8 cellular contexts compared by ENCODE assay signal in the genomic region with DNA sequence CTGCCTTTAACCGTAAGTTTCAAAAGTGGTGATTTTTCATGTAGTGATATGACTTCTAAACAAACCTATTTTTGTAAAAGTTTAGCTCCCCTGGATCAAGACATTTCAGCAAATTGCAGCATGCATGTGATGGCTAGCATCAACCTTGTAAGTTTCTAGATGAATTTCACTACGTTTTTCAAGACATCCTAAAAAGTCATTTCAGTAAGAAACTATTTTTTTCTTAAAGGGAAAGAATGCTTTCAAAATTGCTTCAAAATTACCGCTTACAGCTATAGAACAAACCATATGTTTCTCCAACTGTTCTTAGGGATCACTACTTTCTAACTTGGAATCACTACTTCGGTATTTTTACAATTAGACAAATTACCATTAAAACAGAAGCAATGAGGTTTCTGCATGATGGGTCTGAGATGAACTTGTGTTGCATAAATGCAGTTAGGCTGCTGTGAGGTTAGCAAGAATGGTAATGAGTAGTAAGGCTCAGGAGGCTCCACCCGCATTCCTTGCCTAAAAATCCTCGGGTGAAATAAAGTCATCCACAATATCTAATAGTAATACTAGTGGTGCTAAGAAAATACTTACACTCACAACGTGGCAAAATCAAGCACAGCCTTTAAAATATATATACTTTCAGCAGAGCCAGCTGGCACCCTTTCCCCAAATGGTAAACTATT. TPM values are rescaled to one million over a fixed set of nuclear protein-coding genes. Genes with fewer than 3 reads are reported as not detected.
DNase-seq lines count a peak whose midpoint lies in the region; ATAC-seq lines count a peak whose summit lies in the region.

No MANE protein-coding gene starts in this region.

- peaks cover 18% of the 10 kb centered on the region for H3K27me3 Mint-ChIP-seq in activated naive CD4-positive, alpha-beta T cell treated with anti-CD3 and anti-CD28 coated beads, Interleukin-2, amount 10 ng/mL, durations not matched to agents 7 days and 5 days

- no peaks in the 10 kb centered on the region for H3K9me2 ChIP-seq in GM23248 (ENCODE audit: insufficient read depth)

- H4K20me1 ChIP-seq in GM23248 (ENCODE audit: insufficient read depth), result no peaks in the 10 kb centered on the region

- WGBS in GM23248 (ENCODE audit: low coverage in 1 of 2, low lambda C conversion rate in 2 of 2, missing lambda C conversion rate in 2 of 2), 2 experiments, result 3 to 6% methylated on average over 7 of the region's 7 CpGs

- H3K9me3 ChIP-seq in GM23248 (ENCODE audit: low read depth), result no peaks in the 10 kb centered on the region

- CTCF ChIA-PET in activated naive CD4-positive, alpha-beta T cell treated with anti-CD3 and anti-CD28 coated beads, Interleukin-2, amount 10 ng/mL, durations not matched to agents 7 days and 5 days (lab: Charles Lee), result interaction anchor here (1.0 to 3.4 kb wide), 5 partner anchors 15 to 238 kb away, joined by 3 to 12 read pairs (median 5); a partner anchor contains a TSS

- peak overlapping the region; percentile 73 for H3K4me3 Mint-ChIP-seq in activated naive CD4-positive, alpha-beta T cell treated with anti-CD3 and anti-CD28 coated beads, Interleukin-2, amount 10 ng/mL, durations not matched to agents 7 days and 5 days

- no peaks in the 10 kb centered on the region for H3K36me3 Mint-ChIP-seq in activated naive CD4-positive, alpha-beta T cell treated with anti-CD3 and anti-CD28 coated beads, Interleukin-2, amount 10 ng/mL, durations not matched to agents 7 days and 5 days

- H3F3A ChIP-seq in GM23248 (ENCODE audit: insufficient read depth), result peaks cover 22% of the 10 kb centered on the region

- H3K36me3 ChIP-seq in GM23248 (ENCODE audit: low read depth), result no peaks in the 10 kb centered on the region

- peak overlapping the region; percentile 95 for H3K4me2 ChIP-seq in GM23248 (ENCODE audit: unreplicated experiment)

- peak; percentile 84 for DNase-seq in GM23248
- no peak for DNase-seq in activated naive CD4-positive, alpha-beta T cell treated with anti-CD3 and anti-CD28 coated beads, Interleukin-2, amount 10 ng/mL, durations not matched to agents 7 days and 5 days
- peak; percentile 65 for DNase-seq in hepatic stellate cell (ENCODE audit: low spot score)
- DNase-seq in NOMO-1 treated with DMSO at 0.1 percent for 48 hours (lab: John Stamatoyannopoulos, UW; ENCODE audit: unreplicated experiment), result no peak

- in situ Hi-C loops in GM23248 (cut with MboI), result no loop called here

- peak overlapping the region; percentile 94 for H3K9ac ChIP-seq in GM23248

- H3K4me3 ChIP-seq in GM23248 (peak overlapping the region; percentile 88), skin epidermis (peak overlapping the region; percentile 52 to 77 (median 67))

- H3K27ac ChIP-seq in GM23248 (peak overlapping the region; percentile 84), skin epidermis (peak overlapping the region in 15 of 21 experiments; percentile 75 to 93 (median 88))

- no peaks in the 10 kb centered on the region for H3K27me3 ChIP-seq in GM23248 (replicated peaks; ENCODE audit: insufficient read depth)

- H3K79me2 ChIP-seq in GM23248 (ENCODE audit: insufficient read depth), result peaks cover 39% of the 10 kb centered on the region

- H3K4me1 ChIP-seq in GM23248 (ENCODE audit: insufficient read depth), result peaks cover 10% of the 10 kb centered on the region

- no peaks in the 10 kb centered on the region for H3K9me3 Mint-ChIP-seq in activated naive CD4-positive, alpha-beta T cell treated with anti-CD3 and anti-CD28 coated beads, Interleukin-2, amount 10 ng/mL, durations not matched to agents 7 days and 5 days

- H2AFZ ChIP-seq in GM23248, result peak overlapping the region; percentile 78

- ATAC-seq in GM19455 (IDR thresholded peaks at IDR 0.05; ENCODE audit: unreplicated experiment) (no peak), GM19467 (IDR thresholded peaks at IDR 0.05; ENCODE audit: unreplicated experiment) (no peak), HG03139 (IDR thresholded peaks at IDR 0.05; ENCODE audit: unreplicated experiment) (no peak)

- no peak overlapping the region for H3K27ac Mint-ChIP-seq in activated naive CD4-positive, alpha-beta T cell treated with anti-CD3 and anti-CD28 coated beads, Interleukin-2, amount 10 ng/mL, durations not matched to agents 7 days and 5 days

- H3K4me1 Mint-ChIP-seq in activated naive CD4-positive, alpha-beta T cell treated with anti-CD3 and anti-CD28 coated beads, Interleukin-2, amount 10 ng/mL, durations not matched to agents 7 days and 5 days, result peaks cover 21% of the 10 kb centered on the region

RNA-seq across cellular contexts. Expression of a gene that starts 53.8 kb away (rescaled TPM):
- 17.2 and 20.9 TPM in 2 replicates for total RNA-seq in GM23248 (2014; rRNA removed; shearing (Covaris generic))
- 7.6 and 8.1 TPM in 2 replicates for polyA plus RNA-seq in GM23248 (2016; fragmentation: Nextera tagmentation; extraction: Ambion mirVana)

Comparison
In these comparisons a context has a peak if more than half of its experiments do, and no peak if none do; other contexts are left out.
1. DNase-seq: peak in GM23248 (single experiment) and hepatic stellate cell (single experiment); none in activated naive CD4-positive, alpha-beta T cell treated with anti-CD3 and anti-CD28 coated beads, Interleukin-2, amount 10 ng/mL, durations not matched to agents 7 days and 5 days (single experiment) and NOMO-1 treated with DMSO at 0.1 percent for 48 hours (single experiment).